Comparison of ENCODE assay signal across 9 cellular contexts in the genomic region with DNA sequence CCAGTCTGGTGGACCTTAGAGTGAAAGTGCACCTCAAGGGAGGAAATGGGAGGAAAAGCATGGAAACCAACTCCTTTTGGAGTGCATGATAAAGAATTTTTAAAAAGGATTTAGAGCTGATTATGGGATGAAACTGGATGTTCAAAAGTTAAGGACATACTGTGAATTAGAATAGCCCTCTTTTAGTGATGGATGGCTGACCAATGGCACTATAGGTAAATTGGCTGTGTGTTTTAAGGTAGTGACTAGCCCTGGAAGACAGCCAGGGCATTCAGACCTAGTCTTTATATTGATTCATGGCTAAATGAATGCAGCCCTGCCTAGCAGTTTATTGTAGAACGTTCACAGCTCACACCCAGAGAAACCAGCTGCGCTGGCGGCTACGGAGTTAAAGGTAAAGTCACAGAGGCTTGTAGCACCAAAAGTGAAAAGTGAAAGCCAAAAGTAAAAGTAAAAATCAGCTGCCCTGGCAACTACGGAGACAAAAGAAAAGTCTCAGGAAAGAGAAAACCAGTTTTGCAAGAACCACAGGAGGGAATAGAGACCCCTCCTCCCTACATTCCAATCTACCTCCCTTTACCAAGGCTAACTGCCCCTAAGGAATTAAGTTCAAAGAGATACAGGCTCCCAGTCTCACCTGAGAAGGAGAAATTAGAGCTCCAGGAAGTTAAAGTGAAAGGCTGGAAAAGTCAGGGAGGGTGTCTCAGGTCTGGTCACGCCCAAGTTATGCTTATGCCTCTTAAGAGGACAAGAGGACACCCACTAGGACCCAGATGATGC. TPM values are rescaled to one million over a fixed set of nuclear protein-coding genes. Genes with fewer than 3 reads are reported as not detected.
DNase-seq lines count a peak whose midpoint lies in the region; ATAC-seq and TF ChIP-seq lines count a peak whose summit lies in the region.
"Had no signal": no experiment of that assay in that cellular context is flagged by ENCODE, and none has a peak within 500 bp of the region (broad histone marks: within the 10 kb centered on the region; RNA-seq: fewer than 3 reads in every experiment).

No MANE protein-coding gene starts in this region.

- no peaks in the 10 kb centered on the region for H3K9me3 Mint-ChIP-seq in T-helper 1 cell treated with Interleukin-12 subunit alpha and Interleukin-12 subunit beta and Interleukin-4 antibody, amounts not matched to agents 30 μg/mL and 1 μg/mL, for 36 hours
- no peaks in the 10 kb centered on the region for H3K9me3 Mint-ChIP-seq in naive thymus-derived CD8-positive, alpha-beta T cell

- peak overlapping the region; percentile 73 for H3K4me3 Mint-ChIP-seq in T-helper 1 cell treated with Interleukin-12 subunit alpha and Interleukin-12 subunit beta and Interleukin-4 antibody, amounts not matched to agents 30 μg/mL and 1 μg/mL, for 36 hours
- H3K4me3 Mint-ChIP-seq in naive thymus-derived CD8-positive, alpha-beta T cell = peak overlapping the region; percentile 83 to 92 (median 88)

- H3K9me3 ChIP-seq in aorta (ENCODE audit: control insufficient read depth, low read length) = no peaks in the 10 kb centered on the region

- H3K27ac Mint-ChIP-seq in T-helper 1 cell treated with Interleukin-12 subunit alpha and Interleukin-12 subunit beta and Interleukin-4 antibody, amounts not matched to agents 30 μg/mL and 1 μg/mL, for 36 hours = peak overlapping the region; percentile 31
- H3K27ac Mint-ChIP-seq in naive thymus-derived CD8-positive, alpha-beta T cell = peak overlapping the region; percentile 76 to 93 (median 91)

- 0 to 2% methylated on average over 6 of the region's 6 CpGs for WGBS in aorta, 2 donors

- peak; percentile 47 for ATAC-seq in HG03095 (IDR thresholded peaks at IDR 0.05; ENCODE audit: unreplicated experiment)
- ATAC-seq in naive thymus-derived CD8-positive, alpha-beta T cell = peak; percentile 75 to 78
- peak; percentile 78 for ATAC-seq in aorta (ENCODE audit: low FRiP score)

- POLR2A ChIA-PET in GM10248 (lab: Yijun Ruan, JAX) = no interaction called here
- POLR2A ChIA-PET in naive thymus-derived CD8-positive, alpha-beta T cell (lab: Charles Lee) = interaction anchor here (1.4 kb wide), 1 partner anchor 66 kb away, joined by 6 read pairs; a partner anchor contains a TSS

- peak overlapping the region; percentile 70 to 82 for H3K27ac ChIP-seq in aorta (ENCODE audit: low read depth in 1 of 2, low read length in 2 of 2)

- CTCF ChIA-PET in GM10248 (lab: Yijun Ruan, JAX) = interaction anchor here (1.2 to 2.0 kb wide), 4 partner anchors 10 to 66 kb away, joined by 4 to 5 read pairs (median 4); a partner anchor contains a TSS

- peaks cover 17% of the 10 kb centered on the region for H3K4me1 Mint-ChIP-seq in T-helper 1 cell treated with Interleukin-12 subunit alpha and Interleukin-12 subunit beta and Interleukin-4 antibody, amounts not matched to agents 30 μg/mL and 1 μg/mL, for 36 hours (ENCODE audit: low read depth)
- peaks cover 25 to 47% (median 40%) of the 10 kb centered on the region in 4 donors for H3K4me1 Mint-ChIP-seq in naive thymus-derived CD8-positive, alpha-beta T cell

- intact Hi-C loops in aorta (cut with DNase I) = loop anchor here in 1 of 2 donors (2.0 kb wide), 1 partner anchor 61 kb away; no protein-coding TSS in a partner anchor

- peak overlapping the region; percentile 64 to 76 for H3K4me3 ChIP-seq in aorta (ENCODE audit: low read length in 2 of 2)

- TF ChIP-seq POLR2A in erythroblast (IDR thresholded peaks at IDR 0.05; ENCODE audit: low read length) = peak; percentile 55

- H3K36me3 Mint-ChIP-seq in T-helper 1 cell treated with Interleukin-12 subunit alpha and Interleukin-12 subunit beta and Interleukin-4 antibody, amounts not matched to agents 30 μg/mL and 1 μg/mL, for 36 hours (ENCODE audit: low read depth) = no peaks in the 10 kb centered on the region
- no peaks in the 10 kb centered on the region for H3K36me3 Mint-ChIP-seq in naive thymus-derived CD8-positive, alpha-beta T cell

- no peaks in the 10 kb centered on the region for H3K27me3 Mint-ChIP-seq in T-helper 1 cell treated with Interleukin-12 subunit alpha and Interleukin-12 subunit beta and Interleukin-4 antibody, amounts not matched to agents 30 μg/mL and 1 μg/mL, for 36 hours (ENCODE audit: low read depth)
- H3K27me3 Mint-ChIP-seq in naive thymus-derived CD8-positive, alpha-beta T cell = no peaks in the 10 kb centered on the region

- no peaks in the 10 kb centered on the region for H3K27me3 ChIP-seq in aorta (ENCODE audit: control insufficient read depth in 1 of 2, insufficient read depth in 2 of 2, low read length in 1 of 2)

- DNase-seq in GM10248 (ENCODE audit: extremely low spot score) (peak; percentile 38), erythroblast (lab: John Stamatoyannopoulos, UW) (peak; percentile 75 to 81), aorta (no peak), occipital lobe (lab: John Stamatoyannopoulos, UW) (no peak), NCI-H128 (lab: John Stamatoyannopoulos, UW; ENCODE audit: unreplicated experiment) (no peak)
- peak in 4 of 10 donors; percentile 2 to 36 (median 28) for DNase-seq in naive thymus-derived CD8-positive, alpha-beta T cell
- DNase-seq: IMR-90 had no signal

- no peak for TF ChIP-seq CTCF in GM10248 (IDR thresholded peaks at IDR 0.05; ENCODE audit: control extremely low read depth, extremely low read depth, low read depth, missing control alignments)

- H3K36me3 ChIP-seq in aorta (ENCODE audit: control insufficient read depth in 1 of 2, insufficient read depth in 2 of 2, low read length in 1 of 2) = no peaks in the 10 kb centered on the region

- H3K4me1 ChIP-seq in aorta (ENCODE audit: control insufficient read depth in 1 of 2, insufficient read depth in 2 of 2, low read length in 2 of 2) = peaks cover 0 to 3% of the 10 kb centered on the region in 2 donors

RNA-seq across cellular contexts. Expression of a gene that starts 21.8 kb away (rescaled TPM):
- total RNA-seq in naive thymus-derived CD8-positive, alpha-beta T cell = under 1 TPM; 0.77 to 0.99 TPM
- polyA plus RNA-seq in naive thymus-derived CD8-positive, alpha-beta T cell = under 1 TPM in 1 of 3 donors, not detected in 2; 0.23 TPM
- total RNA-seq in aorta = under 1 TPM; 0.42 to 0.63 TPM
- polyA plus RNA-seq in aorta = under 1 TPM in 1 of 2 donors, not detected in 1; 0.64 TPM
- total RNA-seq in occipital lobe = not detected
- total RNA-seq: IMR-90 had no signal
- polyA plus RNA-seq: IMR-90 had no signal

Comparison
In these comparisons a context has a peak if more than half of its experiments do, and no peak if none do; other contexts are left out.
1. DNase-seq: peak in GM10248 (single experiment) and erythroblast (2 of 2); none in aorta (0 of 2), occipital lobe (single experiment) and NCI-H128 (single experiment).
2. Peak in every context shown above with its lines, with median percentiles within 50 percentile points of each other: ATAC-seq.